23 cellular contexts compared by ENCODE assay signal in genomic region chr6:8536122-8536521, GRCh38.
"Had no signal": no experiment of that assay in that cellular context is flagged by ENCODE, and none has a peak within 500 bp of the region (broad histone marks: within the 10 kb centered on the region; RNA-seq: fewer than 3 reads in every experiment).

No MANE protein-coding gene starts in this region.

- H3K27ac ChIP-seq: left ventricle myocardium inferior, ovary, prostate gland, sigmoid colon, spleen, suprapubic skin, thoracic aorta, tibial artery, upper lobe of right lung had no signal

- H3K27me3 ChIP-seq: ovary, sigmoid colon, spleen, suprapubic skin, tibial artery, upper lobe of right lung had no signal

- H3K36me3 ChIP-seq: left ventricle myocardium inferior, ovary, prostate gland, sigmoid colon, spleen, suprapubic skin, thoracic aorta, tibial artery, upper lobe of right lung had no signal

- H3K4me3 ChIP-seq: left ventricle myocardium inferior, lung, mucosa of descending colon, ovary, prostate gland, sigmoid colon, spleen, suprapubic skin, thoracic aorta, tibial artery, upper lobe of right lung had no signal

- H3K9me3 ChIP-seq: prostate gland, thoracic aorta, upper lobe of right lung had no signal

- ATAC-seq: mucosa of descending colon; naive thymus-derived CD4-positive, alpha-beta T cell; natural killer cell treated with Interleukin-12 subunit alpha and Interleukin-12 subunit beta and Interleukin-15 and Interleukin-18, amount 100 ng/mL, for 72 hours; right cardiac atrium; stimulated activated effector memory CD8-positive, alpha-beta T cell treated with anti-CD3 and anti-CD28 coated beads, Interleukin-12 subunit alpha, Interleukin-12 subunit beta, amount 100 ng/mL, for 72 hours; upper lobe of right lung had no signal

- H3K4me1 ChIP-seq: left ventricle myocardium inferior, prostate gland, sigmoid colon, spleen, suprapubic skin, tibial artery, upper lobe of right lung had no signal

- DNase-seq: islet precursor cell; left ventricle myocardium inferior; midbrain; mucosa of descending colon; naive thymus-derived CD4-positive, alpha-beta T cell; ovary; retina; right cardiac atrium; sigmoid colon; small intestine; spleen; stimulated activated CD4-positive, alpha-beta T cell treated with anti-CD3 and anti-CD28 coated beads, Interleukin-4, amount 100 ng/mL, for 24 hours; stimulated activated naive CD4-positive, alpha-beta T cell; tibial artery; trophoblast cell; upper lobe of right lung had no signal

- FAIRE-seq: small intestine, urothelium cell line had no signal
